ENCODE assay signal across 28 cellular contexts in genomic region chr10:5523796-5524574, GRCh38. TPM values are rescaled to one million over a fixed set of nuclear protein-coding genes. Genes with fewer than 3 reads are reported as not detected.
A peak's percentile ranks its signal among the peaks of the same experiment; 100 is the strongest.
DNase-seq lines count a peak whose midpoint lies in the region; ATAC-seq, FAIRE-seq and TF ChIP-seq lines count a peak whose summit lies in the region.
"Had no signal": no experiment of that assay in that cellular context is flagged by ENCODE, and none has a peak within 500 bp of the region (broad histone marks: within the 10 kb centered on the region; RNA-seq: fewer than 3 reads in every experiment).

No MANE protein-coding gene starts in this region.

- ATAC-seq in right cardiac atrium (no peak), upper lobe of right lung (no peak), GM18517 (IDR thresholded peaks at IDR 0.05; ENCODE audit: unreplicated experiment) (no peak)

- no peaks in the 10 kb centered on the region for H3K9me3 ChIP-seq in right cardiac atrium (ENCODE audit: control insufficient read depth, low read length)
- H3K9me3 ChIP-seq in upper lobe of right lung, result no peaks in the 10 kb centered on the region
- H3K9me3 ChIP-seq: mucosa of descending colon had no signal

- peaks cover 15% of the 10 kb centered on the region for H3K9me3 Mint-ChIP-seq in nephron progenitor cell
- H3K9me3 Mint-ChIP-seq: CD4-positive, alpha-beta T cell; immature natural killer cell; stimulated activated naive CD8-positive, alpha-beta T cell treated with anti-CD3 and anti-CD28 coated beads, Interleukin-15, Interleukin-2, amounts not matched to agents 100 ng/mL and 50 ng/mL, for 24 hours had no signal

- H3K4me1 Mint-ChIP-seq in nephron progenitor cell, result peaks cover 30% of the 10 kb centered on the region
- H3K4me1 Mint-ChIP-seq: immature natural killer cell had no signal

- H3K27ac Mint-ChIP-seq in nephron progenitor cell, result peak overlapping the region; percentile 51
- H3K27ac Mint-ChIP-seq: CD4-positive, alpha-beta T cell; immature natural killer cell; stimulated activated naive CD8-positive, alpha-beta T cell treated with anti-CD3 and anti-CD28 coated beads, Interleukin-15, Interleukin-2, amounts not matched to agents 100 ng/mL and 50 ng/mL, for 24 hours had no signal

- WGBS in right cardiac atrium, result 93% methylated on average over 11 of the region's 11 CpGs

- peak; percentile 86 for FAIRE-seq in bronchial epithelial cell (lab: Jason Lieb, UNC)

- intact Hi-C loops in cardiac septum (cut with DNase I) (no loop called here), right cardiac atrium (cut with DNase I) (no loop called here), upper lobe of right lung (cut with DNase I) (no loop called here)

- H3K36me3 Mint-ChIP-seq in nephron progenitor cell (ENCODE audit: low read depth), result no peaks in the 10 kb centered on the region
- H3K36me3 Mint-ChIP-seq: immature natural killer cell had no signal

- DNase-seq in cardiac septum (ENCODE audit: low spot score), result peak; percentile 50
- DNase-seq in right cardiac atrium, result no peak
- no peak for DNase-seq in bronchial epithelial cell (ENCODE audit: low read depth)
- DNase-seq in nephron progenitor cell, result no peak
- peak; percentile 48 for DNase-seq in upper lobe of right lung
- DNase-seq in foreskin fibroblast, result no peak
- DNase-seq: activated CD4-positive, alpha-beta T cell treated with anti-CD3 and anti-CD28 coated beads, Interleukin-2, amount 50 U/mL, for 4 hours; activated naive CD4-positive, alpha-beta T cell treated with Interleukin-2 at 50 U/mL for 16 hours; anterior cingulate cortex; caudate nucleus; GDM1; immature natural killer cell; NCI-H2081 treated with DMSO at 0.1 percent for 48 hours; stimulated activated CD4-positive, alpha-beta T cell treated with anti-CD3 and anti-CD28 coated beads, Interleukin-12 subunit alpha, Interleukin-12 subunit beta, amount 100 ng/mL, for 4 hours; stimulated activated CD4-positive, alpha-beta T cell treated with anti-CD3 and anti-CD28 coated beads, Interleukin-4, amount 100 ng/mL, for 4 hours had no signal

- no peak for TF ChIP-seq CTCF in bronchial epithelial cell (IDR thresholded peaks at IDR 0.05; ENCODE audit: insufficient read depth, low read length, severe bottlenecking)
- no peak for TF ChIP-seq CTCF in nephron progenitor cell (IDR thresholded peaks at IDR 0.05)
- TF ChIP-seq CTCF in upper lobe of right lung (IDR thresholded peaks at IDR 0.05), result no peak
- no peak for TF ChIP-seq CTCF in foreskin fibroblast (IDR thresholded peaks at IDR 0.05; ENCODE audit: low read depth, low read length)

- H3K36me3 ChIP-seq in bronchial epithelial cell (ENCODE audit: control insufficient read depth, insufficient read depth, low read length), result no peaks in the 10 kb centered on the region
- H3K36me3 ChIP-seq in upper lobe of right lung, result no peaks in the 10 kb centered on the region

- H3K4me3 Mint-ChIP-seq in nephron progenitor cell, result no peak overlapping the region
- H3K4me3 Mint-ChIP-seq: CD4-positive, alpha-beta T cell; immature natural killer cell; stimulated activated naive CD8-positive, alpha-beta T cell treated with anti-CD3 and anti-CD28 coated beads, Interleukin-15, Interleukin-2, amounts not matched to agents 100 ng/mL and 50 ng/mL, for 24 hours had no signal

- no peak overlapping the region for H3K27ac ChIP-seq in right cardiac atrium (ENCODE audit: low read length)
- H3K27ac ChIP-seq in upper lobe of right lung, result no peak overlapping the region
- H3K27ac ChIP-seq: foreskin keratinocyte, hepatocyte, SK-N-MC had no signal

- peaks cover 2% of the 10 kb centered on the region for H3K27me3 Mint-ChIP-seq in nephron progenitor cell (ENCODE audit: low read depth, poor library complexity)
- H3K27me3 Mint-ChIP-seq: CD4-positive, alpha-beta T cell; stimulated activated naive CD8-positive, alpha-beta T cell treated with anti-CD3 and anti-CD28 coated beads, Interleukin-15, Interleukin-2, amounts not matched to agents 100 ng/mL and 50 ng/mL, for 24 hours had no signal

- H3K27me3 ChIP-seq in right cardiac atrium (ENCODE audit: control insufficient read depth, insufficient read depth) (no peaks in the 10 kb centered on the region), bronchial epithelial cell (ENCODE audit: control insufficient read depth, insufficient read depth, low read length) (no peaks in the 10 kb centered on the region), upper lobe of right lung (no peaks in the 10 kb centered on the region)
- H3K27me3 ChIP-seq: foreskin keratinocyte, hepatocyte had no signal

- no peak overlapping the region for H3K4me3 ChIP-seq in right cardiac atrium (ENCODE audit: low read length)
- no peak overlapping the region for H3K4me3 ChIP-seq in bronchial epithelial cell (ENCODE audit: low read depth, low read length)
- H3K4me3 ChIP-seq in upper lobe of right lung, result no peak overlapping the region
- H3K4me3 ChIP-seq in foreskin fibroblast (ENCODE audit: low read depth in 1 of 2, low read length in 2 of 2), result no peak overlapping the region
- H3K4me3 ChIP-seq: hepatocyte, mucosa of descending colon, SK-N-MC had no signal

- H3K4me1 ChIP-seq in right cardiac atrium (ENCODE audit: control insufficient read depth, insufficient read depth, low read length) (no peaks in the 10 kb centered on the region), upper lobe of right lung (no peaks in the 10 kb centered on the region)

RNA-seq across cellular contexts. Expression of gene CALML3, which starts 0.8 kb away (rescaled TPM):
- total RNA-seq in cardiac septum (not detected), right cardiac atrium (not detected), bronchial epithelial cell (0.53 and 1.0 TPM in 2 replicates), upper lobe of right lung (not detected)
- not detected for polyA plus RNA-seq in right cardiac atrium
- total RNA-seq: CD4-positive, alpha-beta T cell; dermis microvascular lymphatic vessel endothelial cell; H4; hepatocyte; liver; RPMI7951; T-helper 2 cell treated with Interferon-gamma antibody and Interleukin-4, amounts not matched to agents 100 ng/mL and 5 ng/mL, for 36 hours; ureter had no signal
- polyA plus RNA-seq: hepatocyte, immature natural killer cell, liver had no signal

RNA-seq across cellular contexts. Expression of gene CALML5, which starts 24.6 kb away (rescaled TPM):
- total RNA-seq in cardiac septum (not detected), right cardiac atrium (not detected), bronchial epithelial cell (0.79 and 4.4 TPM in 2 replicates), upper lobe of right lung (not detected)
- polyA plus RNA-seq in right cardiac atrium, result not detected
- total RNA-seq: CD4-positive, alpha-beta T cell; dermis microvascular lymphatic vessel endothelial cell; H4; hepatocyte; liver; mucosa of descending colon; RPMI7951; T-helper 2 cell treated with Interferon-gamma antibody and Interleukin-4, amounts not matched to agents 100 ng/mL and 5 ng/mL, for 36 hours; ureter had no signal
- polyA plus RNA-seq: hepatocyte, immature natural killer cell, liver had no signal

Comparison
In these comparisons a context has a peak if more than half of its experiments do, and no peak if none do; other contexts are left out.
1. DNase-seq: peak in cardiac septum (single experiment) and upper lobe of right lung (single experiment); none in right cardiac atrium (0 of 3), bronchial epithelial cell (single experiment), nephron progenitor cell (single experiment) and foreskin fibroblast (0 of 2).